9 cellular contexts compared by ENCODE assay signal in genomic region chr7:124263232-124263827, GRCh38.
DNase-seq lines count a peak whose midpoint lies in the region; ATAC-seq lines count a peak whose summit lies in the region.
"Had no signal": no experiment of that assay in that cellular context is flagged by ENCODE, and none has a peak within 500 bp of the region (broad histone marks: within the 10 kb centered on the region; RNA-seq: fewer than 3 reads in every experiment).

No MANE protein-coding gene starts in this region.

- peak; percentile 90 for ATAC-seq in GM18519 (IDR thresholded peaks at IDR 0.05; ENCODE audit: low FRiP score, unreplicated experiment)
- ATAC-seq: heart left ventricle had no signal

- DNase-seq in HCEC 1CT (peak; percentile 23), HuH-7 (ENCODE audit: low spot score) (peak; percentile 17), glomerular visceral epithelial cell (ENCODE audit: extremely low spot score) (peak; percentile 34), dedifferentiated amniotic fluid mesenchymal stem cell (ENCODE audit: extremely low spot score) (no peak), DMS 273 (lab: John Stamatoyannopoulos, UW; ENCODE audit: unreplicated experiment) (no peak), RPMI8226 (no peak)
- DNase-seq in stimulated activated CD4-positive, alpha-beta T cell treated with anti-CD3 and anti-CD28 coated beads, Interleukin-4, amount 100 ng/mL, for 4 hours = no peak
- DNase-seq: heart left ventricle had no signal

Comparison
In these comparisons a context has a peak if more than half of its experiments do, and no peak if none do; other contexts are left out.
1. DNase-seq: peak in HCEC 1CT (single experiment), HuH-7 (single experiment) and glomerular visceral epithelial cell (single experiment); none in stimulated activated CD4-positive, alpha-beta T cell treated with anti-CD3 and anti-CD28 coated beads, Interleukin-4, amount 100 ng/mL, for 4 hours (0 of 2), dedifferentiated amniotic fluid mesenchymal stem cell (single experiment), DMS 273 (single experiment) and RPMI8226 (single experiment).